ENCODE assay signal across 8 cellular contexts in genomic region chrX:15853586-15854079, GRCh38. TPM values are rescaled to one million over a fixed set of nuclear protein-coding genes. Genes with fewer than 3 reads are reported as not detected.
DNase-seq lines count a peak whose midpoint lies in the region; ATAC-seq and TF ChIP-seq lines count a peak whose summit lies in the region.

No MANE protein-coding gene starts in this region.

- peaks cover 13% of the 10 kb centered on the region; the same call in 1 of the 2 replicates for H3K79me2 ChIP-seq in SK-N-SH (ENCODE audit: insufficient read depth)

- peaks cover 28% of the 10 kb centered on the region for H3K4me1 Mint-ChIP-seq in activated CD4-positive, alpha-beta memory T cell treated with anti-CD3 and anti-CD28 coated beads for 36 hours (ENCODE audit: low read depth)

- peaks cover 0 to 2% of the 10 kb centered on the region in 2 experiments for H3K36me3 ChIP-seq in SK-N-SH (replicated peaks in 1 of 2; ENCODE audit: control insufficient read depth in 1 of 2, insufficient read depth in 2 of 2, low read length in 1 of 2)
- peaks cover 54% of the 10 kb centered on the region for H3K36me3 ChIP-seq in iPS-20b (ENCODE audit: insufficient read depth, low read depth, low read length)
- no peaks in the 10 kb centered on the region for H3K36me3 ChIP-seq in suprapubic skin

- no peaks in the 10 kb centered on the region for H3K9me3 ChIP-seq in SK-N-SH
- no peaks in the 10 kb centered on the region for H3K9me3 ChIP-seq in iPS-20b (ENCODE audit: insufficient read depth, low read depth, low read length)
- H3K9me3 ChIP-seq in suprapubic skin = no peaks in the 10 kb centered on the region

- no peaks in the 10 kb centered on the region for H3K27me3 Mint-ChIP-seq in activated CD4-positive, alpha-beta memory T cell treated with anti-CD3 and anti-CD28 coated beads for 36 hours

- POLR2A ChIA-PET in SK-N-SH (lab: Yijun Ruan, JAX) = no interaction called here
- POLR2A ChIA-PET in activated CD4-positive, alpha-beta memory T cell treated with anti-CD3 and anti-CD28 coated beads for 36 hours (lab: Charles Lee) = no interaction called here

- no peak for ATAC-seq in SK-N-SH treated with all-trans-retinoic acid at 6 μM for 48 hours

- H3K9me3 Mint-ChIP-seq in activated CD4-positive, alpha-beta memory T cell treated with anti-CD3 and anti-CD28 coated beads for 36 hours = no peaks in the 10 kb centered on the region

- H3K4me3 ChIP-seq in SK-N-SH (ENCODE audit: low read depth in 2 of 2, low read length in 1 of 2) (peak overlapping the region; percentile 78 to 79), iPS-20b (ENCODE audit: low read length) (peak overlapping the region; percentile 97), suprapubic skin (peak overlapping the region; percentile 74)

- CTCF ChIA-PET in SK-N-SH (lab: Yijun Ruan, JAX) = no interaction called here
- CTCF ChIA-PET in activated CD4-positive, alpha-beta memory T cell treated with anti-CD3 and anti-CD28 coated beads for 36 hours (lab: Charles Lee) = no interaction called here

- 23% methylated on average over 14 of the region's 14 CpGs for WGBS in SK-N-SH (ENCODE audit: low lambda C conversion rate)
- 26% methylated on average over 14 of the region's 14 CpGs for WGBS in suprapubic skin

- peaks cover 12% of the 10 kb centered on the region for H3K36me3 Mint-ChIP-seq in activated CD4-positive, alpha-beta memory T cell treated with anti-CD3 and anti-CD28 coated beads for 36 hours

- H3K4me1 ChIP-seq in SK-N-SH (ENCODE audit: control insufficient read depth in 1 of 2, insufficient read depth in 2 of 2, low read depth in 1 of 2, low read length in 1 of 2) (peaks cover 9 to 14% of the 10 kb centered on the region in 2 experiments; a peak in 2 of 4 replicates), iPS-20b (ENCODE audit: insufficient read depth, low read length) (peaks cover 16% of the 10 kb centered on the region; the same call in 1 of the 2 replicates), suprapubic skin (peaks cover 10% of the 10 kb centered on the region)

- H3K9ac ChIP-seq in SK-N-SH = peak overlapping the region; percentile 62
- H3K9ac ChIP-seq in iPS-20b (ENCODE audit: low read depth, low read length) = peak overlapping the region; percentile 96

- H3K4me3 Mint-ChIP-seq in activated CD4-positive, alpha-beta memory T cell treated with anti-CD3 and anti-CD28 coated beads for 36 hours = peak overlapping the region; percentile 64

- H3K27me3 ChIP-seq in SK-N-SH (ENCODE audit: insufficient read depth) = no peaks in the 10 kb centered on the region; the same call in 1 of the 2 replicates
- H3K27me3 ChIP-seq in iPS-20b (ENCODE audit: insufficient read depth, low read length) = no peaks in the 10 kb centered on the region
- no peaks in the 10 kb centered on the region for H3K27me3 ChIP-seq in suprapubic skin

- TF ChIP-seq CTCF in SK-N-SH (IDR thresholded peaks at IDR 0.05) = no peak
- TF ChIP-seq CTCF in suprapubic skin (IDR thresholded peaks at IDR 0.05) = no peak

- H2AFZ ChIP-seq in SK-N-SH (ENCODE audit: low read depth) = peak overlapping the region; percentile 61

- peak overlapping the region; percentile 82 for H3K4me2 ChIP-seq in SK-N-SH

- no peak overlapping the region for H3K27ac Mint-ChIP-seq in activated CD4-positive, alpha-beta memory T cell treated with anti-CD3 and anti-CD28 coated beads for 36 hours

- H4K20me1 ChIP-seq in SK-N-SH (ENCODE audit: insufficient read depth) = no peaks in the 10 kb centered on the region

- no peaks in the 10 kb centered on the region for H3K9me2 ChIP-seq in SK-N-SH

- intact Hi-C loops in activated CD4-positive, alpha-beta memory T cell treated with anti-CD3 and anti-CD28 coated beads for 36 hours (cut with micrococcal nuclease) = loop anchor here (1.0 to 10.0 kb wide), 6 partner anchors 37 to 866 kb away; partner anchors contain the start of genes PIGA, SYAP1 and ZRSR2

- peaks cover 16% of the 10 kb centered on the region for H3F3A ChIP-seq in SK-N-SH (replicated peaks; ENCODE audit: insufficient read depth)

- TF ChIP-seq POLR2A in suprapubic skin (IDR thresholded peaks at IDR 0.05) = no peak

- no peak for TF ChIP-seq RAD21 in SK-N-SH (IDR thresholded peaks at IDR 0.05; ENCODE audit: low read length)

- H3K27ac ChIP-seq in SK-N-SH (ENCODE audit: low read depth in 2 of 2, low read length in 1 of 2) = peak overlapping the region; percentile 17 to 81; a peak in 3 of 4 replicates
- H3K27ac ChIP-seq in iPS-20b (ENCODE audit: low read length) = peak overlapping the region; percentile 94
- peak overlapping the region; percentile 91 for H3K27ac ChIP-seq in suprapubic skin

- peak; percentile 15 for DNase-seq in SK-N-SH
- DNase-seq in activated CD4-positive, alpha-beta memory T cell treated with anti-CD3 and anti-CD28 coated beads for 36 hours = peak; percentile 8
- DNase-seq in suprapubic skin (ENCODE audit: low spot score in 2 of 2) = no peak
- DNase-seq in NCI-H128 (lab: John Stamatoyannopoulos, UW; ENCODE audit: unreplicated experiment) = no peak
- DNase-seq in DMS79 (lab: John Stamatoyannopoulos, UW) = no peak
- DNase-seq in COLO829 (ENCODE audit: low spot score) = no peak

- TF ChIP-seq EP300 in SK-N-SH (IDR thresholded peaks at IDR 0.05; ENCODE audit: borderline replicate concordance in 1 of 2, low read depth in 1 of 2, low read length in 1 of 2) (no peak), suprapubic skin (IDR thresholded peaks at IDR 0.05) (no peak)

TF ChIP-seq in SK-N-SH, 30 proteins besides CTCF, POLR2A, EP300 and RAD21 (continues in another document):
- no peak for TF ChIP-seq EZH2phosphoT487 (IDR thresholded peaks at IDR 0.05; ENCODE audit: borderline replicate concordance, low read depth)
- no peak for TF ChIP-seq FOXM1 (IDR thresholded peaks at IDR 0.05; ENCODE audit: low read depth)
- no peak for TF ChIP-seq MEF2A (IDR thresholded peaks at IDR 0.05; ENCODE audit: borderline replicate concordance, low read depth)
- TF ChIP-seq TEAD4 (IDR thresholded peaks at IDR 0.05; ENCODE audit: borderline replicate concordance, insufficient read depth) = no peak
- TF ChIP-seq MXI1 (IDR thresholded peaks at IDR 0.05; ENCODE audit: low read depth, low read length) = no peak

TF ChIP-seq in SK-N-SH treated with all-trans-retinoic acid at 6 μM for 48 hours, 23 proteins besides CTCF, POLR2A, EP300 and RAD21:
- no peak for TF ChIP-seq ZNF8 (CRISPR knock-in tag; IDR thresholded peaks at IDR 0.05)
- no peak for TF ChIP-seq ZNF565 (CRISPR knock-in tag; conservative IDR thresholded peaks at IDR 0.05; ENCODE audit: low read depth)
- no peak for TF ChIP-seq CSDC2 (CRISPR knock-in tag; IDR thresholded peaks at IDR 0.05)
- no peak for TF ChIP-seq TOX (CRISPR knock-in tag; IDR thresholded peaks at IDR 0.05; ENCODE audit: borderline replicate concordance)
- TF ChIP-seq TSHZ2 (CRISPR knock-in tag; IDR thresholded peaks at IDR 0.05) = no peak

RNA-seq across cellular contexts. Expression of gene AP1S2, which starts 1.0 kb away (rescaled TPM):
- 17.7 and 21.2 TPM in 2 replicates for polyA plus RNA-seq in SK-N-SH (2012; rRNA removed)
- 33.6 and 47.0 TPM in 2 replicates for polyA plus RNA-seq in SK-N-SH (2012; cell fraction: cytosol; rRNA removed)
- polyA plus RNA-seq in SK-N-SH (2012; cell fraction: nucleus; rRNA removed) = 5.7 and 15.1 TPM in 2 replicates
- total RNA-seq in activated CD4-positive, alpha-beta memory T cell treated with anti-CD3 and anti-CD28 coated beads for 36 hours = 10 to 100 TPM; 21.4 to 29.3 TPM
- total RNA-seq in suprapubic skin = 10 to 100 TPM; 15.8 to 32.5 (median 19.5) TPM

Comparison
In these comparisons a context has a peak if more than half of its experiments do, and no peak if none do; other contexts are left out.
1. DNase-seq: peak in SK-N-SH (single experiment) and activated CD4-positive, alpha-beta memory T cell treated with anti-CD3 and anti-CD28 coated beads for 36 hours (single experiment); none in suprapubic skin (0 of 2), NCI-H128 (single experiment), DMS79 (single experiment) and COLO829 (single experiment).
2. Peak in every context shown above with its lines, with median percentiles within 50 percentile points of each other: H3K27ac ChIP-seq and H3K4me3 ChIP-seq.